8 cellular contexts compared by ENCODE assay signal in the genomic region with DNA sequence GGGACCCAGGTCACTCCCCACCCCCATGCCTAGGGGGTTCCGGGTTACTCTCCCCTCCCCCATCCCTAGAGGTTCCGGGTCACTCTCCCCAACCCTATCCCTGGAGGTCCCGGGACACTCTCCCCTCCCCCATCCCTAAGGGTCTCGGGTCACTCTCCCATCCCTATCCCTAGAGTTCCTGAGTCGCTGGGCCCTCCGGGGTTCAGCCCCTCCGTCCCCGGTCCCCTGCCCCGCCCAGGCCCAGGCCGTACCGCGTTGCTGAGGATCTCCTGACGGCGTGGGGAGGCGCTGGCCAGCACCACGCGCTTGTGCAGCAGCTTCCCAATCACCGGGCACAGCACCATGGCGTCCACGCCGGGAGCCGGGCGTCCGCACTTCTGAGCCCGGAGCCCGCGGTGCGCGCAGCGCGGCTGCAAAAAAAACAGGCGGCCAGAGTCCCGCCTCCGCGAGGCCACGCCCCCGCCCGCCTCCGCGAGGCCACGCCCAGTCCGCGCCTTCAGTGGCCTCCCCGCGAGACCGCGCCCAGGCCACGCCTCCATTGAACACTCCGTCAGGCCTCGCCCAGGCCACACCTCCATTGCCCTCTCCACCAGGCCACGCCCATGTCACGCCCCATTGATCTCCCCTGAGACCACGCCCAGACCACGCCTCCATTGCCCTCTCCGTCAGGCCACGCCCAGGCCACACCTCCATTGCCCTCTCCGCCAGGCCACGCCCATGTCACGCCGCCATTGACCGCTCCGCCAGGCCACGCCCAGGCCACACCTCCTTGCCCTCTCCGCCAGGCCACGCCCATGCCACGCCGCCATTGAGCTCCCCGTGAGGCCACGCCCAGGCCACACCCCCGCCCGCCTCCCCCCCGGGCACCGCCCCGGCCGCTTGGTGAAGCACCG. TPM values are rescaled to one million over a fixed set of nuclear protein-coding genes. Genes with fewer than 3 reads are reported as not detected.
DNase-seq lines count a peak whose midpoint lies in the region; ATAC-seq, FAIRE-seq and TF ChIP-seq lines count a peak whose summit lies in the region.

ASMTL (minus strand) TSS at position 413 of the 893 bp plus-strand sequence; CDS start at position 344, 69 bp downstream.

- intact Hi-C loops in K562 (cut with micrococcal nuclease): loop anchor here (5.0 kb wide), 1 partner anchor 85 kb away; the partner anchor contains the start of gene P2RY8

- H3K9me3 ChIP-seq in SK-N-SH: no peaks in the 10 kb centered on the region
- H3K9me3 ChIP-seq in K562 (replicated peaks; ENCODE audit: control insufficient read depth, insufficient read depth, low read depth, low read length): no peaks in the 10 kb centered on the region; the same call in 1 of the 2 replicates

- under 1% methylated on average over 30 of the region's 76 CpGs for WGBS in SK-N-SH (ENCODE audit: low lambda C conversion rate)
- 0% methylated on average over 7 of the region's 76 CpGs for WGBS in K562 (ENCODE audit: insufficient coverage, low coverage, missing lambda C conversion rate)

- H3K4me2 ChIP-seq in SK-N-SH (peak within 1 kb of the TSS; percentile 85), K562 (ENCODE audit: insufficient read depth, low read length) (peak within 1 kb of the TSS; percentile 81)

- peaks cover 34% of the 10 kb centered on the region for H3K79me2 ChIP-seq in SK-N-SH (ENCODE audit: insufficient read depth)
- H3K79me2 ChIP-seq in K562 (ENCODE audit: control insufficient read depth, insufficient read depth, low read length): peaks cover 16% of the 10 kb centered on the region

- peaks cover 0 to 9% of the 10 kb centered on the region in 2 experiments; a peak in 1 of 4 replicates for H3K4me1 ChIP-seq in SK-N-SH (ENCODE audit: control insufficient read depth in 1 of 2, insufficient read depth in 2 of 2, low read depth in 1 of 2, low read length in 1 of 2)
- H3K4me1 ChIP-seq in K562 (replicated peaks in 1 of 2; ENCODE audit: control insufficient read depth in 2 of 2, insufficient read depth in 2 of 2, low read length in 2 of 2): peaks cover 0 to 13% of the 10 kb centered on the region in 2 experiments; a peak in 2 of 5 replicates

- CTCF ChIA-PET in SK-N-SH (lab: Yijun Ruan, JAX): no interaction called here
- CTCF ChIA-PET in K562 (lab: Yijun Ruan, JAX; ENCODE audit: low intra/inter-chr PET ratio): no interaction called here

- peaks cover 8% of the 10 kb centered on the region for H3F3A ChIP-seq in SK-N-SH (replicated peaks; ENCODE audit: insufficient read depth)

- H2AFZ ChIP-seq in SK-N-SH (ENCODE audit: low read depth) (peak within 1 kb of the TSS; percentile 85; the same call in 1 of the 2 replicates), K562 (ENCODE audit: low read depth, low read length) (peak within 1 kb of the TSS; percentile 79)

- POLR2A ChIA-PET in SK-N-SH (lab: Yijun Ruan, JAX): no interaction called here
- POLR2A ChIA-PET in K562 (lab: Yijun Ruan, JAX): no interaction called here

- BruUV-seq in K562 (replicated peaks; lab: Mats Ljungman, UMichigan): no TSS peak

- FAIRE-seq in GM18507 (lab: Jason Lieb, UNC) (peak; percentile 100), K562 (lab: Jason Lieb, UNC) (peak; percentile 96)

- H3K9me2 ChIP-seq in SK-N-SH: no peaks in the 10 kb centered on the region

- in situ Hi-C loops in K562 (cut with MboI): loop anchor here (25.0 kb wide), 1 partner anchor 1160 kb away; no protein-coding TSS in a partner anchor

- H3K27ac ChIP-seq in SK-N-SH (ENCODE audit: low read depth in 2 of 2, low read length in 1 of 2) (peak within 1 kb of the TSS; percentile 80 to 81), K562 (ENCODE audit: extremely low read depth, low read depth, low read length) (peak within 1 kb of the TSS; percentile 83; the same call in 2 of the 3 replicates), skin epidermis (peak within 1 kb of the TSS; percentile 58 to 96 (median 86))

- DNase-seq in GM18507 (ENCODE audit: extremely low spot score, insufficient read length, low read depth) (peak; percentile 89), SK-N-SH (peak; percentile 99), K562 (ENCODE audit: extremely low read depth in 1 of 4, low spot score in 3 of 4) (peak; percentile 92 to 96 (median 94)), NCI-H1436 (lab: John Stamatoyannopoulos, UW) (no peak), NCI-H524 treated with DMSO at 0.1 percent for 48 hours (lab: John Stamatoyannopoulos, UW) (no peak)

- H3K4me3 ChIP-seq in SK-N-SH (ENCODE audit: low read depth in 2 of 2, low read length in 1 of 2): peak within 1 kb of the TSS; percentile 75 to 83
- peak within 1 kb of the TSS; percentile 94 for H3K4me3 ChIP-seq in K562
- peak within 1 kb of the TSS; percentile 81 for H3K4me3 ChIP-seq in iPS-11a (ENCODE audit: low read depth, low read length)
- peak within 1 kb of the TSS; percentile 64 to 90 (median 83) for H3K4me3 ChIP-seq in skin epidermis

- TF ChIP-seq EP300 in SK-N-SH (IDR thresholded peaks at IDR 0.05; ENCODE audit: borderline replicate concordance in 1 of 2, low read depth in 1 of 2, low read length in 1 of 2) (no peak), K562 (IDR thresholded peaks at IDR 0.05; ENCODE audit: low read length) (no peak)

- ATAC-seq in HG02970 (IDR thresholded peaks at IDR 0.05; ENCODE audit: low FRiP score, unreplicated experiment) (peak; percentile 66), K562 (peak; percentile 94)

- 0 out of 2 replicates have a peak, but pooled peaks cover 3% of the 10 kb centered on the region for H4K20me1 ChIP-seq in SK-N-SH (ENCODE audit: insufficient read depth)
- H4K20me1 ChIP-seq in K562 (replicated peaks; ENCODE audit: control insufficient read depth, insufficient read depth, low read length): no peaks in the 10 kb centered on the region

- H3K36me3 ChIP-seq in SK-N-SH (replicated peaks in 1 of 2; ENCODE audit: control insufficient read depth in 1 of 2, insufficient read depth in 2 of 2, low read length in 1 of 2) (peaks cover 0 to 4% of the 10 kb centered on the region in 2 experiments), K562 (ENCODE audit: control insufficient read depth, insufficient read depth, low read length) (0 out of 3 replicates have a peak, but pooled peaks cover 2% of the 10 kb centered on the region)

- TF ChIP-seq CTCF in SK-N-SH (IDR thresholded peaks at IDR 0.05) (no peak), K562 (IDR thresholded peaks at IDR 0.05 in 2 of 3, conservative IDR thresholded peaks at IDR 0.05 in 1 of 3; ENCODE audit: insufficient read depth in 2 of 3, low read depth in 1 of 3, low read length in 3 of 3) (no peak)

- H3K9ac ChIP-seq in SK-N-SH (peak within 1 kb of the TSS; percentile 75), K562 (ENCODE audit: insufficient read depth in 1 of 2, low read depth in 2 of 2, low read length in 2 of 2) (peak within 1 kb of the TSS; percentile 70 to 95; a peak in 3 of 4 replicates)

- H3K9me1 ChIP-seq in K562 (ENCODE audit: control insufficient read depth, insufficient read depth, low read length): no peaks in the 10 kb centered on the region

- H3K27me3 ChIP-seq in SK-N-SH (ENCODE audit: insufficient read depth): peaks cover 16% of the 10 kb centered on the region; the same call in 1 of the 2 replicates
- peaks cover 0 to 17% of the 10 kb centered on the region in 2 experiments; a peak in 2 of 5 replicates for H3K27me3 ChIP-seq in K562 (ENCODE audit: control insufficient read depth in 2 of 2, insufficient read depth in 2 of 2, low read length in 2 of 2)

- TF ChIP-seq POLR2A in K562 (conservative IDR thresholded peaks at IDR 0.05): peak; percentile 83

- TF ChIP-seq RAD21 in SK-N-SH (IDR thresholded peaks at IDR 0.05; ENCODE audit: low read length) (no peak), K562 (CRISPR knock-in tag; conservative IDR thresholded peaks at IDR 0.05 in 1 of 2, IDR thresholded peaks at IDR 0.05 in 1 of 2) (no peak)

TF ChIP-seq in SK-N-SH, 30 proteins besides CTCF, POLR2A, EP300 and RAD21 (continues in another document):
- TF ChIP-seq NFIC (IDR thresholded peaks at IDR 0.05; ENCODE audit: borderline replicate concordance): no peak
- no peak for TF ChIP-seq FOXM1 (IDR thresholded peaks at IDR 0.05; ENCODE audit: low read depth)

RNA-seq across cellular contexts. Expression of gene ASMTL, which starts in this region (rescaled TPM):
- polyA plus RNA-seq in SK-N-SH (2012; rRNA removed): 34.7 and 37.7 TPM in 2 replicates
- 18.0 and 22.9 TPM in 2 replicates for polyA plus RNA-seq in SK-N-SH (2012; cell fraction: cytosol; rRNA removed)
- polyA plus RNA-seq in SK-N-SH (2012; cell fraction: nucleus; rRNA removed): 47.0 and 65.2 TPM in 2 replicates
- 21.1 and 30.0 TPM in 2 replicates for total RNA-seq in K562 (2011; cell fraction: chromatin; rRNA removed; ENCODE audit: low replicate concordance)
- total RNA-seq in K562 (2011; cell fraction: nucleolus; rRNA removed): 19.0 and 21.1 TPM in 2 replicates
- 16.6 and 25.3 TPM in 2 replicates for total RNA-seq in K562 (2011; cell fraction: nucleoplasm; rRNA removed)
- total RNA-seq in K562 (2014; rRNA removed): 11.8 and 12.2 TPM in 2 replicates
- total RNA-seq in K562 (2014; rRNA removed; fragmentation: Illumina TruSeq; extraction: Trizol): 3.9 and 4.4 TPM in 2 replicates
- total RNA-seq in K562 (2015; rRNA removed; fragmentation: Illumina TruSeq; extraction: Trizol): 7.1 and 8.2 TPM in 2 replicates
- 18.0 and 20.6 TPM in 2 replicates for total RNA-seq in K562 (2021)
- polyA plus RNA-seq in K562 (2011; rRNA removed): 7.8 and 13.9 TPM in 2 replicates
- 11.3 and 16.3 TPM in 2 replicates for polyA plus RNA-seq in K562 (2011; cell fraction: cytosol; rRNA removed)
- 15.2 and 17.1 TPM in 2 replicates for polyA plus RNA-seq in K562 (2011; cell fraction: nucleus; rRNA removed)
- polyA plus RNA-seq in K562 (2012): 12.1 and 26.9 TPM in 2 replicates
- 7.6 and 11.9 TPM in 2 replicates for polyA plus RNA-seq in K562 (2014; fragmentation: Illumina TruSeq; extraction: Trizol)
- polyA plus RNA-seq in K562 (2014; fragmentation: Nextera tagmentation; extraction: Ambion mirVana): 1 to 10 TPM in 1 of 2 experiments, under 1 TPM in 1; 0.56 to 1.2 TPM
- 17.1 and 20.3 TPM in 2 replicates for polyA plus RNA-seq in K562 (2014; rRNA removed)
- 5.0 and 5.6 TPM in 2 replicates for polyA minus RNA-seq in K562 (2011; rRNA and poly(A)+ RNA removed)
- 6.2 and 11.7 TPM in 2 replicates for polyA minus RNA-seq in K562 (2011; cell fraction: cytosol; rRNA and poly(A)+ RNA removed)
- 5.3 and 7.9 TPM in 2 replicates for polyA minus RNA-seq in K562 (2011; cell fraction: nucleus; rRNA and poly(A)+ RNA removed)

Comparison
In these comparisons a context has a peak if more than half of its experiments do, and no peak if none do; other contexts are left out.
1. DNase-seq: peak in GM18507 (single experiment), SK-N-SH (single experiment) and K562 (4 of 4); none in NCI-H1436 (single experiment) and NCI-H524 treated with DMSO at 0.1 percent for 48 hours (single experiment).
2. Peak in every context shown above with its lines, with median percentiles within 50 percentile points of each other: H3K27ac ChIP-seq and H3K4me3 ChIP-seq.